8 cellular contexts compared by ENCODE assay signal in the genomic region with DNA sequence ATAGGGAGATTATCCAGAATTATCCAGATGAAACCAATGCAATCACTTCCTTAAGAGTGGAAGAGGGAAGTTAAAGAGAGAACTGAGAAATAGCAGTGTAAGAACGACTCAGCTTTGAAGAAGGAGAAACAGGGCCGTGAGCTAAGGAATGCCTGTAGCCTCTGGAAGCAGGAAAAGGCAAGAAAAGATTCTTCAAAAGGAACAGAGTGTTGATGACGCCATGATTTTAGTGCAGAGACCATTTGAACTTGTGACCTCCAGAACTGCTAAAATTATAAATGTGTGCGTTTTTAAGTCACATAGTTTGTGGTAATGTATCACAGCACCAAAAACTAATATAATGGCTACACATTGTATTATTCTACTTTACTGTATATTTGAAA. TPM values are rescaled to one million over a fixed set of nuclear protein-coding genes. Genes with fewer than 3 reads are reported as not detected.
DNase-seq lines count a peak whose midpoint lies in the region; ATAC-seq, FAIRE-seq and TF ChIP-seq lines count a peak whose summit lies in the region.

No MANE protein-coding gene starts in this region.

- no peak overlapping the region for H3K9ac ChIP-seq in astrocyte (ENCODE audit: low read length)

- H3K27me3 Mint-ChIP-seq in astrocyte (ENCODE audit: low read depth, unreplicated experiment) = no peaks in the 10 kb centered on the region

- POLR2A ChIA-PET in GM10248 (lab: Yijun Ruan, JAX) = interaction anchor here (1.0 kb wide), 1 partner anchor 12 kb away, joined by 3 read pairs; no protein-coding TSS in a partner anchor

- H3K9me3 ChIP-seq in KOPT-K1 (ENCODE audit: insufficient read depth, low read length, poor library complexity, severe bottlenecking) = no peaks in the 10 kb centered on the region
- H3K9me3 ChIP-seq in astrocyte (ENCODE audit: insufficient read depth, low read depth, low read length) = no peaks in the 10 kb centered on the region
- H3K9me3 ChIP-seq in mucosa of descending colon = no peaks in the 10 kb centered on the region

- intact Hi-C loops in mucosa of descending colon (cut with DNase I, micrococcal nuclease) = no loop called here

- H3K36me3 Mint-ChIP-seq in astrocyte (ENCODE audit: low read depth, unreplicated experiment) = no peaks in the 10 kb centered on the region

- no peaks in the 10 kb centered on the region for H3K9me3 Mint-ChIP-seq in astrocyte (ENCODE audit: unreplicated experiment)

- ATAC-seq in mucosa of descending colon = peak; percentile 44
- no peak for ATAC-seq in GM21529 (IDR thresholded peaks at IDR 0.05; ENCODE audit: unreplicated experiment)
- ATAC-seq in HG03045 (IDR thresholded peaks at IDR 0.05; ENCODE audit: unreplicated experiment) = no peak
- ATAC-seq in GM19455 (IDR thresholded peaks at IDR 0.05; ENCODE audit: unreplicated experiment) = no peak

- H3K27ac Mint-ChIP-seq in astrocyte (ENCODE audit: unreplicated experiment) = peak overlapping the region; percentile 85

- no peaks in the 10 kb centered on the region for H4K20me1 ChIP-seq in astrocyte (ENCODE audit: insufficient read depth, low read length)

- no peaks in the 10 kb centered on the region for H3K27me3 ChIP-seq in astrocyte (ENCODE audit: insufficient read depth, low read length)

- H3K4me1 ChIP-seq in astrocyte (ENCODE audit: insufficient read depth, low read length) = peaks cover 9% of the 10 kb centered on the region
- peaks cover 8% of the 10 kb centered on the region for H3K4me1 ChIP-seq in mucosa of descending colon (ENCODE audit: low read depth)

- TF ChIP-seq CTCF in astrocyte (IDR thresholded peaks at IDR 0.05; ENCODE audit: insufficient read depth, low read depth, low read length) (no peak), mucosa of descending colon (IDR thresholded peaks at IDR 0.05) (no peak), GM10248 (IDR thresholded peaks at IDR 0.05; ENCODE audit: control extremely low read depth, extremely low read depth, low read depth, missing control alignments) (no peak)

- H3K27ac ChIP-seq in KOPT-K1 (ENCODE audit: low read depth, low read length, poor library complexity, severe bottlenecking) = peak overlapping the region; percentile 57
- peak overlapping the region; percentile 48 for H3K27ac ChIP-seq in astrocyte (ENCODE audit: low read depth, low read length)

- no peak for FAIRE-seq in astrocyte (lab: Jason Lieb, UNC)

- no peak overlapping the region for H3K4me2 ChIP-seq in astrocyte (ENCODE audit: low read length)

- H3K4me3 ChIP-seq in astrocyte (ENCODE audit: insufficient read depth, low read depth, low read length) (no peak overlapping the region), mucosa of descending colon (no peak overlapping the region)

- no peak overlapping the region for H2AFZ ChIP-seq in astrocyte (ENCODE audit: low read depth, low read length)

- H3K36me3 ChIP-seq in KOPT-K1 (ENCODE audit: insufficient read depth, low read length) (no peaks in the 10 kb centered on the region), astrocyte (ENCODE audit: insufficient read depth, low read length) (no peaks in the 10 kb centered on the region), mucosa of descending colon (ENCODE audit: low read depth) (no peaks in the 10 kb centered on the region)

- H3K4me1 Mint-ChIP-seq in astrocyte (ENCODE audit: low read depth, unreplicated experiment) = peaks cover 24% of the 10 kb centered on the region

- DNase-seq in CD1c-positive myeloid dendritic cell (ENCODE audit: extremely low spot score) = peak; percentile 92
- DNase-seq in astrocyte (ENCODE audit: low read depth) = no peak
- no peak for DNase-seq in mucosa of descending colon
- no peak for DNase-seq in GM10248 (ENCODE audit: extremely low spot score)

- H3K4me3 Mint-ChIP-seq in astrocyte (ENCODE audit: unreplicated experiment) = no peak overlapping the region

- CTCF ChIA-PET in GM10248 (lab: Yijun Ruan, JAX) = interaction anchor here (0.7 to 3.6 kb wide), 3 partner anchors 9 to 25 kb away, joined by 3 to 16 read pairs (median 4); no protein-coding TSS in a partner anchor

- H3K79me2 ChIP-seq in astrocyte (ENCODE audit: insufficient read depth, low read length) = peaks cover 88% of the 10 kb centered on the region

RNA-seq across cellular contexts. Expression of a gene that starts 32.7 kb away (rescaled TPM):
- total RNA-seq in astrocyte = 56.0 and 63.3 TPM in 2 replicates
- 10 to 100 TPM; 45.1 to 87.6 (median 51.1) TPM for total RNA-seq in mucosa of descending colon
